14 cellular contexts compared by ENCODE assay signal in genomic region chr7:136509466-136509865, GRCh38.
A peak's percentile ranks its signal among the peaks of the same experiment; 100 is the strongest.
DNase-seq lines count a peak whose midpoint lies in the region; ATAC-seq and TF ChIP-seq lines count a peak whose summit lies in the region.
"Had no signal": no experiment of that assay in that cellular context is flagged by ENCODE, and none has a peak within 500 bp of the region (broad histone marks: within the 10 kb centered on the region; RNA-seq: fewer than 3 reads in every experiment).

No MANE protein-coding gene starts in this region.

- intact Hi-C loops in heart left ventricle (cut with DNase I) = no loop called here

- peak in 3 of 4 donors; percentile 54 to 69 (median 58) for ATAC-seq in heart left ventricle

- H3K36me3 ChIP-seq in heart left ventricle = no peaks in the 10 kb centered on the region
- no peaks in the 10 kb centered on the region for H3K36me3 ChIP-seq in right atrium auricular region
- H3K36me3 ChIP-seq: HAP-1 had no signal

- H3K4me3 ChIP-seq in heart left ventricle = no peak overlapping the region
- H3K4me3 ChIP-seq in right atrium auricular region = no peak overlapping the region
- H3K4me3 ChIP-seq: HAP-1 had no signal

- DNase-seq in heart left ventricle (peak in 1 of 5 donors; percentile 30), right atrium auricular region (ENCODE audit: low spot score) (no peak), globus pallidus (ENCODE audit: low spot score) (peak; percentile 11), myocyte (ENCODE audit: low read depth) (peak; percentile 13), pons (ENCODE audit: low spot score) (peak; percentile 23), cortex of kidney (lab: John Stamatoyannopoulos, UW) (no peak), Ammon's horn (ENCODE audit: low spot score) (no peak), NCI-H1694 treated with DMSO at 0.1 percent for 48 hours (lab: John Stamatoyannopoulos, UW) (no peak)
- DNase-seq: ACHN; C1 segment of cervical spinal cord; CD4-positive, alpha-beta T cell; DMS79; GOT3 had no signal

- WGBS in heart left ventricle, 4 donors = 33 to 49% (median 45%) methylated on average over 3 of the region's 3 CpGs

- peaks cover 0 to 3% (median 0%) of the 10 kb centered on the region in 12 donors for H3K9me3 ChIP-seq in heart left ventricle
- H3K9me3 ChIP-seq in right atrium auricular region = no peaks in the 10 kb centered on the region
- H3K9me3 ChIP-seq: HAP-1 had no signal

- H3K4me1 ChIP-seq in heart left ventricle (peaks cover 0 to 5% (median 0%) of the 10 kb centered on the region in 12 donors), right atrium auricular region (no peaks in the 10 kb centered on the region)
- H3K4me1 ChIP-seq: HAP-1 had no signal

- H3K27ac ChIP-seq in heart left ventricle (no peak overlapping the region), right atrium auricular region (no peak overlapping the region)

- TF ChIP-seq CTCF in heart left ventricle (IDR thresholded peaks at IDR 0.05) = no peak
- TF ChIP-seq CTCF in right atrium auricular region (IDR thresholded peaks at IDR 0.05) = no peak

- no peak for TF ChIP-seq POLR2A in heart left ventricle (IDR thresholded peaks at IDR 0.05)

- no peaks in the 10 kb centered on the region for H3K27me3 ChIP-seq in heart left ventricle
- no peaks in the 10 kb centered on the region for H3K27me3 ChIP-seq in right atrium auricular region

Comparison
In these comparisons a context has a peak if more than half of its experiments do, and no peak if none do; other contexts are left out.
1. DNase-seq: peak in globus pallidus (single experiment), myocyte (single experiment) and pons (single experiment); none in right atrium auricular region (single experiment), cortex of kidney (single experiment), Ammon's horn (single experiment) and NCI-H1694 treated with DMSO at 0.1 percent for 48 hours (single experiment).